3 cellular contexts compared by ENCODE assay signal in the genomic region with DNA sequence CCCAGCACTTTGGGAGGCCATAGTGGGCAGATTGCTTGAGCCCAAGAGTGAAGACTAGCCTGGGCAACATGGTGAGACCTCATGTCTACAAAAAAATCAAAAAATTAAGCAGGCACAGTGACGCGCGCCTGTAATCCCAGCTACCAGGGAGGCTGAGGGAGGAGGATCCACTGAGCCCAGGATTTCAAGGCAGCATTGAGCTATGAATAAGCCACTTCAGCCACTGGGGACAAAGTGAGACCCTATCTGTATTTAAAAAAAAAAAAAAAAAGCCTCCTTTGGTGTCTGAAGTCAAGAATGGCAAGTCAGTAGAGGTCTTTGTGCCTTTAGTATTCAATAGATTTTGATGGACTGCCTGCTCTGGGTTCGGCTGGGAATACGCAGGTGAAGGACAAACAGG.
TF ChIP-seq lines count a peak whose summit lies in the region.

No MANE protein-coding gene starts in this region.

TF ChIP-seq in SK-N-SH treated with all-trans-retinoic acid at 6 μM for 48 hours, 23 proteins besides CTCF, POLR2A, EP300 and RAD21 (continued from another document):
- TF ChIP-seq PATZ1 (CRISPR knock-in tag; IDR thresholded peaks at IDR 0.05; ENCODE audit: borderline replicate concordance), result no peak
- TF ChIP-seq ZFP30 (CRISPR knock-in tag; IDR thresholded peaks at IDR 0.05), result no peak
- TF ChIP-seq, protein P1, sequence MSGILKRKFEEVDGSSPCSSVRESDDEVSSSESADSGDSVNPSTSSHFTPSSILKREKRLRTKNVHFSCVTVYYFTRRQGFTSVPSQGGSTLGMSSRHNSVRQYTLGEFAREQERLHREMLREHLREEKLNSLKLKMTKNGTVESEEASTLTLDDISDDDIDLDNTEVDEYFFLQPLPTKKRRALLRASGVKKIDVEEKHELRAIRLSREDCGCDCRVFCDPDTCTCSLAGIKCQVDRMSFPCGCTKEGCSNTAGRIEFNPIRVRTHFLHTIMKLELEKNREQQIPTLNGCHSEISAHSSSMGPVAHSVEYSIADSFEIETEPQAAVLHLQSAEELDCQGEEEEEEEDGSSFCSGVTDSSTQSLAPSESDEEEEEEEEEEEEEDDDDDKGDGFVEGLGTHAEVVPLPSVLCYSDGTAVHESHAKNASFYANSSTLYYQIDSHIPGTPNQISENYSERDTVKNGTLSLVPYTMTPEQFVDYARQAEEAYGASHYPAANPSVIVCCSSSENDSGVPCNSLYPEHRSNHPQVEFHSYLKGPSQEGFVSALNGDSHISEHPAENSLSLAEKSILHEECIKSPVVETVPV (CRISPR knock-in tag; IDR thresholded peaks at IDR 0.05), result no peak
- no peak for TF ChIP-seq ESRRG (CRISPR knock-in tag; IDR thresholded peaks at IDR 0.05)
- TF ChIP-seq CREB5 (CRISPR knock-in tag; IDR thresholded peaks at IDR 0.05; ENCODE audit: low read depth), result no peak
- TF ChIP-seq ISL1 (CRISPR knock-in tag; IDR thresholded peaks at IDR 0.05), result no peak
- TF ChIP-seq PPARA (CRISPR knock-in tag; IDR thresholded peaks at IDR 0.05; ENCODE audit: borderline replicate concordance), result no peak
- TF ChIP-seq SNAI2 (CRISPR knock-in tag; IDR thresholded peaks at IDR 0.05), result no peak
- TF ChIP-seq ZNF565 (CRISPR knock-in tag; conservative IDR thresholded peaks at IDR 0.05; ENCODE audit: low read depth), result no peak
- no peak for TF ChIP-seq CSDC2 (CRISPR knock-in tag; IDR thresholded peaks at IDR 0.05)
- TF ChIP-seq ZNF70 (CRISPR knock-in tag; IDR thresholded peaks at IDR 0.05), result no peak
- no peak for TF ChIP-seq ZNF8 (CRISPR knock-in tag; IDR thresholded peaks at IDR 0.05)
TF ChIP-seq in SK-N-SH treated with all-trans-retinoic acid at 6 μM for 48 hours: peak in this region for 0.

TF ChIP-seq in SK-N-SH, 30 proteins besides CTCF, POLR2A, EP300 and RAD21 (continued from another document):
- TF ChIP-seq, protein P2, sequence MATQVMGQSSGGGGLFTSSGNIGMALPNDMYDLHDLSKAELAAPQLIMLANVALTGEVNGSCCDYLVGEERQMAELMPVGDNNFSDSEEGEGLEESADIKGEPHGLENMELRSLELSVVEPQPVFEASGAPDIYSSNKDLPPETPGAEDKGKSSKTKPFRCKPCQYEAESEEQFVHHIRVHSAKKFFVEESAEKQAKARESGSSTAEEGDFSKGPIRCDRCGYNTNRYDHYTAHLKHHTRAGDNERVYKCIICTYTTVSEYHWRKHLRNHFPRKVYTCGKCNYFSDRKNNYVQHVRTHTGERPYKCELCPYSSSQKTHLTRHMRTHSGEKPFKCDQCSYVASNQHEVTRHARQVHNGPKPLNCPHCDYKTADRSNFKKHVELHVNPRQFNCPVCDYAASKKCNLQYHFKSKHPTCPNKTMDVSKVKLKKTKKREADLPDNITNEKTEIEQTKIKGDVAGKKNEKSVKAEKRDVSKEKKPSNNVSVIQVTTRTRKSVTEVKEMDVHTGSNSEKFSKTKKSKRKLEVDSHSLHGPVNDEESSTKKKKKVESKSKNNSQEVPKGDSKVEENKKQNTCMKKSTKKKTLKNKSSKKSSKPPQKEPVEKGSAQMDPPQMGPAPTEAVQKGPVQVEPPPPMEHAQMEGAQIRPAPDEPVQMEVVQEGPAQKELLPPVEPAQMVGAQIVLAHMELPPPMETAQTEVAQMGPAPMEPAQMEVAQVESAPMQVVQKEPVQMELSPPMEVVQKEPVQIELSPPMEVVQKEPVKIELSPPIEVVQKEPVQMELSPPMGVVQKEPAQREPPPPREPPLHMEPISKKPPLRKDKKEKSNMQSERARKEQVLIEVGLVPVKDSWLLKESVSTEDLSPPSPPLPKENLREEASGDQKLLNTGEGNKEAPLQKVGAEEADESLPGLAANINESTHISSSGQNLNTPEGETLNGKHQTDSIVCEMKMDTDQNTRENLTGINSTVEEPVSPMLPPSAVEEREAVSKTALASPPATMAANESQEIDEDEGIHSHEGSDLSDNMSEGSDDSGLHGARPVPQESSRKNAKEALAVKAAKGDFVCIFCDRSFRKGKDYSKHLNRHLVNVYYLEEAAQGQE (IDR thresholded peaks at IDR 0.05; ENCODE audit: low read depth, low read length), result no peak
- TF ChIP-seq IRF3 (IDR thresholded peaks at IDR 0.05; ENCODE audit: low read depth, low read length) (no peak), TCF12 (IDR thresholded peaks at IDR 0.05) (no peak), RXRA (IDR thresholded peaks at IDR 0.05; ENCODE audit: borderline replicate concordance, low read depth) (no peak), TAF1 (IDR thresholded peaks at IDR 0.05; ENCODE audit: borderline replicate concordance, low read depth, low read length) (no peak)
- TF ChIP-seq, protein P3, sequence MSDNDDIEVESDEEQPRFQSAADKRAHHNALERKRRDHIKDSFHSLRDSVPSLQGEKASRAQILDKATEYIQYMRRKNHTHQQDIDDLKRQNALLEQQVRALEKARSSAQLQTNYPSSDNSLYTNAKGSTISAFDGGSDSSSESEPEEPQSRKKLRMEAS (IDR thresholded peaks at IDR 0.05; ENCODE audit: low read depth), result no peak

TF ChIP-seq in WTC11, 78 proteins besides CTCF, POLR2A, EP300 and RAD21:
- TF ChIP-seq PRDM15 (CRISPR knock-in tag; IDR thresholded peaks at IDR 0.05), result no peak
- no peak for TF ChIP-seq MXD4 (CRISPR knock-in tag; IDR thresholded peaks at IDR 0.05; ENCODE audit: borderline replicate concordance)
- TF ChIP-seq ZNF219 (CRISPR knock-in tag; IDR thresholded peaks at IDR 0.05; ENCODE audit: borderline replicate concordance), result no peak
- no peak for TF ChIP-seq GTF2I (CRISPR knock-in tag; conservative IDR thresholded peaks at IDR 0.05)
- TF ChIP-seq ZNF423 (CRISPR knock-in tag; IDR thresholded peaks at IDR 0.05), result no peak
- no peak for TF ChIP-seq ESRRA (CRISPR knock-in tag; IDR thresholded peaks at IDR 0.05; ENCODE audit: borderline replicate concordance)
- no peak for TF ChIP-seq SMAD3 (CRISPR knock-in tag; IDR thresholded peaks at IDR 0.05; ENCODE audit: borderline replicate concordance)
- no peak for TF ChIP-seq ZNF396 (CRISPR knock-in tag; IDR thresholded peaks at IDR 0.05; ENCODE audit: borderline replicate concordance)
- no peak for TF ChIP-seq ZNF281 (CRISPR knock-in tag; IDR thresholded peaks at IDR 0.05)
